ENCODE assay signal across 39 cellular contexts in the genomic region with DNA sequence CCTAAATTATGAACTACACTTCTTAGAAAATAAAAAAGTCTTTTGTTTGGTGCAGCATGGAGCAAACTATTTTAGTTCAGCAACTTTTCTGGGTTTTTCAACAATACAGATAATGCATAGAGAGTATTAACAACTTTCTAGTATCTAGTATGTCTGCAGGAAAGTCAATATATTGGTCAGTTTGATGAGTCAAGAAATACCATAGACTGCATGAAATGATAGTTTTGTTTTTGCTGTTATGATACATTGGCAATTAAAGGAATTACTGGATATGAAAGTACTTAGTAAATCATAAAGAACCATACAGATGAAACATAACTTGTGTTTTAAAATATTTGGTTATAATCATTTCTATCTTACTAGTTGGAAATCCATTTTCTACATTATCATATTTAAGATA.
"Had no signal": no experiment of that assay in that cellular context is flagged by ENCODE, and none has a peak within 500 bp of the region (broad histone marks: within the 10 kb centered on the region; RNA-seq: fewer than 3 reads in every experiment).

No MANE protein-coding gene starts in this region.

- FAIRE-seq: bronchial epithelial cell, TTC549 had no signal

- H3K4me3 ChIP-seq: ascending aorta, cardiac muscle cell had no signal

- H3K27me3 ChIP-seq: ascending aorta, cardiac muscle cell had no signal

- H3K27ac ChIP-seq: ascending aorta, cardiac muscle cell, VCaP had no signal

- H3K4me1 Mint-ChIP-seq: activated B cell treated with CpG ODN at 0.5 μM for 24 hours; activated CD4-positive, alpha-beta T cell treated with anti-CD3 and anti-CD28 coated beads, Interleukin-2, amount 10 ng/mL, durations not matched to agents 24 days and 14 days; activated naive CD4-positive, alpha-beta T cell treated with anti-CD3 and anti-CD28 coated beads, Interleukin-2, amount 10 ng/mL, durations not matched to agents 7 days and 5 days; activated naive CD4-positive, alpha-beta T cell treated with anti-CD3 and anti-CD28 coated beads, Interleukin-2, amount 50 U/mL, for 24 hours; activated naive CD8-positive, alpha-beta T cell treated with anti-CD3 and anti-CD28 coated beads, Interleukin-2, amount 10 ng/mL, durations not matched to agents 7 days and 5 days; activated naive CD8-positive, alpha-beta T cell treated with anti-CD3 and anti-CD28 coated beads, Interleukin-2, amount 50 U/mL, for 24 hours; central memory CD8-positive, alpha-beta T cell had no signal

- H3K4me1 ChIP-seq: ascending aorta had no signal

- H3K4me3 Mint-ChIP-seq: activated B cell treated with CpG ODN at 0.5 μM for 24 hours; activated CD4-positive, alpha-beta memory T cell treated with anti-CD3 and anti-CD28 coated beads for 36 hours; activated CD4-positive, alpha-beta T cell treated with anti-CD3 and anti-CD28 coated beads, Interleukin-2, amount 10 ng/mL, durations not matched to agents 24 days and 14 days; activated CD8-positive, alpha-beta T cell treated with anti-CD3 and anti-CD28 coated beads for 36 hours; activated naive CD4-positive, alpha-beta T cell treated with anti-CD3 and anti-CD28 coated beads, Interleukin-2, amount 10 ng/mL, durations not matched to agents 7 days and 5 days; activated naive CD4-positive, alpha-beta T cell treated with anti-CD3 and anti-CD28 coated beads, Interleukin-2, amount 50 U/mL, for 24 hours; activated naive CD8-positive, alpha-beta T cell; activated naive CD8-positive, alpha-beta T cell treated with anti-CD3 and anti-CD28 coated beads, Interleukin-2, amount 10 ng/mL, durations not matched to agents 7 days and 5 days; activated naive CD8-positive, alpha-beta T cell treated with anti-CD3 and anti-CD28 coated beads, Interleukin-2, amount 50 U/mL, for 24 hours; activated T-cell treated with anti-CD3 and anti-CD28 coated beads, Interleukin-2, amount 50 U/mL, for 4 hours; activated T-cell treated with anti-CD3 and anti-CD28 coated beads, Interleukin-2, amount 50 U/mL, for 72 hours; activated T-helper 1 cell treated with anti-CD3 and anti-CD28 coated beads, Interleukin-12 subunit alpha, Interleukin-12 subunit beta, Interleukin-2, Interleukin-4 antibody, amounts not matched to agents 30 ng/mL and 10 ng/mL and 1 ng/mL, durations not matched to agents 14 hours and 24 hours and 36 hours; brain; central memory CD8-positive, alpha-beta T cell; T-helper 1 cell treated with Interleukin-12 subunit alpha and Interleukin-12 subunit beta and Interleukin-4 antibody, amounts not matched to agents 30 μg/mL and 1 μg/mL, for 36 hours; T-helper 2 cell treated with Interferon-gamma antibody and Interleukin-4, amounts not matched to agents 5 μg/mL and 100 μg/mL, for 36 hours had no signal

- H3K27me3 Mint-ChIP-seq: activated B cell treated with CpG ODN at 0.5 μM for 24 hours; activated CD4-positive, alpha-beta memory T cell treated with anti-CD3 and anti-CD28 coated beads for 36 hours; activated CD4-positive, alpha-beta T cell treated with anti-CD3 and anti-CD28 coated beads, Interleukin-2, amount 10 ng/mL, durations not matched to agents 24 days and 14 days; activated CD8-positive, alpha-beta T cell treated with anti-CD3 and anti-CD28 coated beads for 36 hours; activated naive CD4-positive, alpha-beta T cell treated with anti-CD3 and anti-CD28 coated beads, Interleukin-2, amount 10 ng/mL, durations not matched to agents 7 days and 5 days; activated naive CD4-positive, alpha-beta T cell treated with anti-CD3 and anti-CD28 coated beads, Interleukin-2, amount 50 U/mL, for 24 hours; activated naive CD8-positive, alpha-beta T cell; activated naive CD8-positive, alpha-beta T cell treated with anti-CD3 and anti-CD28 coated beads, Interleukin-2, amount 10 ng/mL, durations not matched to agents 7 days and 5 days; activated naive CD8-positive, alpha-beta T cell treated with anti-CD3 and anti-CD28 coated beads, Interleukin-2, amount 50 U/mL, for 24 hours; brain; central memory CD8-positive, alpha-beta T cell had no signal

- DNase-seq: activated B cell treated with CpG ODN at 0.5 μM for 24 hours; activated CD4-positive, alpha-beta memory T cell treated with anti-CD3 and anti-CD28 coated beads for 36 hours; activated CD4-positive, alpha-beta T cell treated with anti-CD3 and anti-CD28 coated beads for 4 hours; activated CD4-positive, alpha-beta T cell treated with anti-CD3 and anti-CD28 coated beads, Interleukin-2, amount 10 ng/mL, durations not matched to agents 24 days and 14 days; activated CD4-positive, alpha-beta T cell treated with anti-CD3 and anti-CD28 coated beads, Interleukin-2, amount 50 U/mL, for 1 hour; activated CD4-positive, alpha-beta T cell treated with anti-CD3 and anti-CD28 coated beads, Interleukin-2, amount 50 U/mL, for 4 hours; activated CD4-positive, CD25-positive, alpha-beta regulatory T cell treated with anti-CD3 and anti-CD28 coated beads, Interleukin-2, amount 50 U/mL, for 72 hours; activated CD8-positive, alpha-beta memory T cell treated with anti-CD3 and anti-CD28 coated beads, Interleukin-2, amount 50 U/mL, for 4 hours; activated CD8-positive, alpha-beta T cell treated with anti-CD3 and anti-CD28 coated beads for 36 hours; activated effector memory CD4-positive, alpha-beta T cell treated with Interleukin-2 at 50 U/mL for 16 hours; activated gamma-delta T cell; activated naive CD4-positive, alpha-beta T cell treated with anti-CD3 and anti-CD28 coated beads, Interleukin-2, amount 10 ng/mL, durations not matched to agents 7 days and 5 days; activated naive CD4-positive, alpha-beta T cell treated with Interleukin-2 at 50 U/mL for 16 hours; activated naive CD8-positive, alpha-beta T cell treated with anti-CD3 and anti-CD28 coated beads, Interleukin-2, amount 10 ng/mL, durations not matched to agents 7 days and 5 days; activated naive CD8-positive, alpha-beta T cell treated with anti-CD3 and anti-CD28 coated beads, Interleukin-2, amount 50 U/mL, for 24 hours; activated T-cell treated with anti-CD3 and anti-CD28 coated beads for 4 hours; activated T-cell treated with anti-CD3 and anti-CD28 coated beads, Interleukin-2, amount 50 U/mL, for 1 hour; activated T-cell treated with anti-CD3 and anti-CD28 coated beads, Interleukin-2, amount 50 U/mL, for 4 hours; activated T-cell treated with anti-CD3 and anti-CD28 coated beads, Interleukin-2, amount 50 U/mL, for 72 hours; amygdala; anterior cingulate cortex; caudate nucleus; cerebellar nuclear complex; T-helper 1 cell; T-helper 2 cell; T-helper 9 cell had no signal

- H3K9me3 ChIP-seq: ascending aorta had no signal

- H3K27ac Mint-ChIP-seq: activated B cell treated with CpG ODN at 0.5 μM for 24 hours; activated CD4-positive, alpha-beta memory T cell treated with anti-CD3 and anti-CD28 coated beads for 36 hours; activated CD4-positive, alpha-beta T cell treated with anti-CD3 and anti-CD28 coated beads, Interleukin-2, amount 10 ng/mL, durations not matched to agents 24 days and 14 days; activated CD8-positive, alpha-beta T cell treated with anti-CD3 and anti-CD28 coated beads for 36 hours; activated naive CD4-positive, alpha-beta T cell treated with anti-CD3 and anti-CD28 coated beads, Interleukin-2, amount 10 ng/mL, durations not matched to agents 7 days and 5 days; activated naive CD4-positive, alpha-beta T cell treated with anti-CD3 and anti-CD28 coated beads, Interleukin-2, amount 50 U/mL, for 24 hours; activated naive CD8-positive, alpha-beta T cell; activated naive CD8-positive, alpha-beta T cell treated with anti-CD3 and anti-CD28 coated beads, Interleukin-2, amount 10 ng/mL, durations not matched to agents 7 days and 5 days; activated naive CD8-positive, alpha-beta T cell treated with anti-CD3 and anti-CD28 coated beads, Interleukin-2, amount 50 U/mL, for 24 hours; activated T-cell treated with anti-CD3 and anti-CD28 coated beads, Interleukin-2, amount 50 U/mL, for 72 hours; activated T-helper 1 cell treated with anti-CD3 and anti-CD28 coated beads, Interleukin-12 subunit alpha, Interleukin-12 subunit beta, Interleukin-2, Interleukin-4 antibody, amounts not matched to agents 30 ng/mL and 10 ng/mL and 1 ng/mL, durations not matched to agents 14 hours and 24 hours and 36 hours; activated T-helper 2 cell treated with anti-CD3 and anti-CD28 coated beads, Interferon-gamma antibody, Interleukin-2, Interleukin-4, amounts not matched to agents 10 μg/mL and 5 μg/mL and 100 μg/mL, durations not matched to agents 14 hours and 24 hours and 36 hours; T-helper 1 cell treated with Interleukin-12 subunit alpha and Interleukin-12 subunit beta and Interleukin-4 antibody, amounts not matched to agents 30 μg/mL and 1 μg/mL, for 36 hours; T-helper 2 cell treated with Interferon-gamma antibody and Interleukin-4, amounts not matched to agents 5 μg/mL and 100 μg/mL, for 36 hours had no signal

- ATAC-seq: activated CD8-positive, alpha-beta T cell treated with anti-CD3 and anti-CD28 coated beads for 36 hours; activated T-cell treated with anti-CD3 and anti-CD28 coated beads, Interleukin-2, amount 50 U/mL, for 4 hours; activated T-cell treated with anti-CD3 and anti-CD28 coated beads, Interleukin-2, amount 50 U/mL, for 72 hours had no signal

- H3K9me3 Mint-ChIP-seq: activated B cell treated with CpG ODN at 0.5 μM for 24 hours; activated CD4-positive, alpha-beta memory T cell treated with anti-CD3 and anti-CD28 coated beads for 36 hours; activated CD4-positive, alpha-beta T cell treated with anti-CD3 and anti-CD28 coated beads, Interleukin-2, amount 10 ng/mL, durations not matched to agents 24 days and 14 days; activated CD8-positive, alpha-beta T cell treated with anti-CD3 and anti-CD28 coated beads for 36 hours; activated naive CD4-positive, alpha-beta T cell treated with anti-CD3 and anti-CD28 coated beads, Interleukin-2, amount 10 ng/mL, durations not matched to agents 7 days and 5 days; activated naive CD4-positive, alpha-beta T cell treated with anti-CD3 and anti-CD28 coated beads, Interleukin-2, amount 50 U/mL, for 24 hours; activated naive CD8-positive, alpha-beta T cell treated with anti-CD3 and anti-CD28 coated beads, Interleukin-2, amount 10 ng/mL, durations not matched to agents 7 days and 5 days; activated naive CD8-positive, alpha-beta T cell treated with anti-CD3 and anti-CD28 coated beads, Interleukin-2, amount 50 U/mL, for 24 hours; activated T-cell treated with anti-CD3 and anti-CD28 coated beads, Interleukin-2, amount 50 U/mL, for 4 hours; activated T-cell treated with anti-CD3 and anti-CD28 coated beads, Interleukin-2, amount 50 U/mL, for 72 hours; activated T-helper 1 cell treated with anti-CD3 and anti-CD28 coated beads, Interleukin-12 subunit alpha, Interleukin-12 subunit beta, Interleukin-2, Interleukin-4 antibody, amounts not matched to agents 30 ng/mL and 10 ng/mL and 1 ng/mL, durations not matched to agents 14 hours and 24 hours and 36 hours; activated T-helper 2 cell treated with anti-CD3 and anti-CD28 coated beads, Interferon-gamma antibody, Interleukin-2, Interleukin-4, amounts not matched to agents 10 μg/mL and 5 μg/mL and 100 μg/mL, durations not matched to agents 14 hours and 24 hours and 36 hours; brain; central memory CD8-positive, alpha-beta T cell; T-helper 1 cell treated with Interleukin-12 subunit alpha and Interleukin-12 subunit beta and Interleukin-4 antibody, amounts not matched to agents 30 μg/mL and 1 μg/mL, for 36 hours; T-helper 2 cell treated with Interferon-gamma antibody and Interleukin-4, amounts not matched to agents 5 μg/mL and 100 μg/mL, for 36 hours had no signal
